ENCODE assay signal across 11 cellular contexts in the genomic region with DNA sequence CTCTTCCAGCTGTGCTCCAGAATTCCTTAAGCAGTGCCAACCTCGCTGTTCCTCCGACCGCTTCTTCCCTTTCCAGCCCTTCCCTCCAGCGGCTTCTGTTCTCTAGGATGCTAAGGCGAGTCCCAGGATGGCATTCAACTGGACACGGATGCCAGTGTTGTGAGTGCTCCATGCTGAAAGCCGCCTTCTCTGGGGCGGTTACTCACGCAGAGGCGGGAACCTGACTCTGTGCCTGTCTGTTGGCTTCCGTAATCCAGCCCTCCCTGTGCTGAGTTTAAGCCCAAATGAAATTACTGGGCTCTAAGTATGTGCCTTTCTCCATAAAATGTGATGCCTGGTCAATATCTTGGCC. TPM values are rescaled to one million over a fixed set of nuclear protein-coding genes. Genes with fewer than 3 reads are reported as not detected.
DNase-seq lines count a peak whose midpoint lies in the region; ATAC-seq and TF ChIP-seq lines count a peak whose summit lies in the region.
"Had no signal": no experiment of that assay in that cellular context is flagged by ENCODE, and none has a peak within 500 bp of the region (broad histone marks: within the 10 kb centered on the region; RNA-seq: fewer than 3 reads in every experiment).

No MANE protein-coding gene starts in this region.

- TF ChIP-seq CTCF in Peyer's patch (IDR thresholded peaks at IDR 0.05), result no peak
- TF ChIP-seq CTCF in fibroblast of pulmonary artery (IDR thresholded peaks at IDR 0.05; ENCODE audit: low read length, missing control alignments), result no peak
- TF ChIP-seq CTCF in upper lobe of right lung (IDR thresholded peaks at IDR 0.05), result no peak

- ATAC-seq in upper lobe of right lung, result no peak
- ATAC-seq in naive thymus-derived CD8-positive, alpha-beta T cell, result no peak
- no peak for ATAC-seq in activated T-helper 17 cell treated with anti-CD3 and anti-CD28 coated beads, Interleukin-2, amount 50 U/mL, for 72 hours (replicated peaks)
- ATAC-seq in HG03439 (IDR thresholded peaks at IDR 0.05; ENCODE audit: unreplicated experiment), result no peak
- ATAC-seq: T-cell had no signal

- TF ChIP-seq POLR2A in Peyer's patch (IDR thresholded peaks at IDR 0.05), result no peak

- H3K27ac Mint-ChIP-seq in naive thymus-derived CD8-positive, alpha-beta T cell, result no peak overlapping the region
- H3K27ac Mint-ChIP-seq in activated T-helper 17 cell treated with anti-CD3 and anti-CD28 coated beads, Interleukin-2, amount 50 U/mL, for 72 hours, result no peak overlapping the region
- H3K27ac Mint-ChIP-seq: activated naive CD8-positive, alpha-beta T cell treated with anti-CD3 and anti-CD28 coated beads for 36 hours; T-cell had no signal

- peaks cover 0 to 22% (median 9%) of the 10 kb centered on the region in 9 donors for H3K9me3 Mint-ChIP-seq in naive thymus-derived CD8-positive, alpha-beta T cell
- H3K9me3 Mint-ChIP-seq in activated T-helper 17 cell treated with anti-CD3 and anti-CD28 coated beads, Interleukin-2, amount 50 U/mL, for 72 hours, result peaks cover 7% of the 10 kb centered on the region

- H3K9me3 ChIP-seq in Peyer's patch (peaks cover 0 to 6% (median 0%) of the 10 kb centered on the region in 4 donors), muscle layer of duodenum (ENCODE audit: control insufficient read depth in 1 of 2, low read length in 2 of 2) (no peaks in the 10 kb centered on the region), upper lobe of right lung (no peaks in the 10 kb centered on the region)

- H3K27ac ChIP-seq in Peyer's patch, result peak overlapping the region in 3 of 4 donors; percentile 17 to 81 (median 21)
- peak overlapping the region; percentile 77 for H3K27ac ChIP-seq in muscle layer of duodenum (ENCODE audit: low read length)
- H3K27ac ChIP-seq in upper lobe of right lung, result peak overlapping the region; percentile 36

- H3K4me1 ChIP-seq in Peyer's patch, result peaks cover 0 to 34% (median 0%) of the 10 kb centered on the region in 4 donors
- peaks cover 8 to 54% of the 10 kb centered on the region in 2 donors for H3K4me1 ChIP-seq in muscle layer of duodenum (ENCODE audit: control insufficient read depth in 1 of 2, insufficient read depth in 2 of 2, low read length in 2 of 2)
- H3K4me1 ChIP-seq in upper lobe of right lung, result peaks cover 11% of the 10 kb centered on the region

- H3K27me3 ChIP-seq in Peyer's patch (no peaks in the 10 kb centered on the region), muscle layer of duodenum (ENCODE audit: low read depth, low read length) (no peaks in the 10 kb centered on the region), upper lobe of right lung (no peaks in the 10 kb centered on the region)

- peaks cover 0 to 18% (median 2%) of the 10 kb centered on the region in 5 donors for H3K27me3 Mint-ChIP-seq in naive thymus-derived CD8-positive, alpha-beta T cell
- H3K27me3 Mint-ChIP-seq in activated T-helper 17 cell treated with anti-CD3 and anti-CD28 coated beads, Interleukin-2, amount 50 U/mL, for 72 hours, result peaks cover 3% of the 10 kb centered on the region

- H3K36me3 ChIP-seq in Peyer's patch, result no peaks in the 10 kb centered on the region
- no peaks in the 10 kb centered on the region for H3K36me3 ChIP-seq in muscle layer of duodenum (ENCODE audit: control insufficient read depth in 1 of 2, insufficient read depth in 2 of 2, low read length in 2 of 2)
- H3K36me3 ChIP-seq in upper lobe of right lung, result no peaks in the 10 kb centered on the region

- intact Hi-C loops in upper lobe of right lung (cut with DNase I), result no loop called here

- peak in 1 of 3 donors; percentile 46 for DNase-seq in Peyer's patch
- peak; percentile 79 for DNase-seq in fibroblast of pulmonary artery (ENCODE audit: low read depth)
- peak; percentile 37 for DNase-seq in upper lobe of right lung
- DNase-seq in naive thymus-derived CD8-positive, alpha-beta T cell, result no peak
- no peak for DNase-seq in NCI-H146 (lab: John Stamatoyannopoulos, UW)
- DNase-seq: activated naive CD8-positive, alpha-beta T cell treated with anti-CD3 and anti-CD28 coated beads for 36 hours; NCI-H526 treated with DMSO at 0.1 percent for 48 hours; T-cell had no signal

- H3K4me3 ChIP-seq in Peyer's patch, result no peak overlapping the region
- no peak overlapping the region for H3K4me3 ChIP-seq in fibroblast of pulmonary artery (replicated peaks; ENCODE audit: low read depth, low read length)
- no peak overlapping the region for H3K4me3 ChIP-seq in muscle layer of duodenum (ENCODE audit: low read depth in 1 of 2, low read length in 2 of 2)
- no peak overlapping the region for H3K4me3 ChIP-seq in upper lobe of right lung

- no peak overlapping the region for H3K4me3 Mint-ChIP-seq in naive thymus-derived CD8-positive, alpha-beta T cell
- no peak overlapping the region for H3K4me3 Mint-ChIP-seq in activated T-helper 17 cell treated with anti-CD3 and anti-CD28 coated beads, Interleukin-2, amount 50 U/mL, for 72 hours
- H3K4me3 Mint-ChIP-seq: activated naive CD8-positive, alpha-beta T cell treated with anti-CD3 and anti-CD28 coated beads for 36 hours; T-cell had no signal

- POLR2A ChIA-PET in naive thymus-derived CD8-positive, alpha-beta T cell (lab: Charles Lee), result no interaction called here

- peaks cover 0 to 4% (median 4%) of the 10 kb centered on the region in 3 donors for H3K36me3 Mint-ChIP-seq in naive thymus-derived CD8-positive, alpha-beta T cell
- H3K36me3 Mint-ChIP-seq in activated T-helper 17 cell treated with anti-CD3 and anti-CD28 coated beads, Interleukin-2, amount 50 U/mL, for 72 hours (ENCODE audit: low read depth), result no peaks in the 10 kb centered on the region
- H3K36me3 Mint-ChIP-seq: activated naive CD8-positive, alpha-beta T cell treated with anti-CD3 and anti-CD28 coated beads for 36 hours; T-cell had no signal

- H3K4me1 Mint-ChIP-seq in naive thymus-derived CD8-positive, alpha-beta T cell, result peaks cover 0 to 4% (median 0%) of the 10 kb centered on the region in 4 donors
- peaks cover 4% of the 10 kb centered on the region for H3K4me1 Mint-ChIP-seq in activated T-helper 17 cell treated with anti-CD3 and anti-CD28 coated beads, Interleukin-2, amount 50 U/mL, for 72 hours
- H3K4me1 Mint-ChIP-seq: activated naive CD8-positive, alpha-beta T cell treated with anti-CD3 and anti-CD28 coated beads for 36 hours; T-cell had no signal

RNA-seq across cellular contexts. Expression of a gene that starts 20.2 kb away (rescaled TPM):
- total RNA-seq in Peyer's patch (10 to 100 TPM in 2 of 4 donors, 1 to 10 TPM in 2; 4.9 to 97.4 (median 11.9) TPM), upper lobe of right lung (37.8 TPM)
- total RNA-seq in naive thymus-derived CD8-positive, alpha-beta T cell, result under 1 TPM in 1 of 2 experiments, not detected in 1; 0.26 TPM
- not detected for polyA plus RNA-seq in naive thymus-derived CD8-positive, alpha-beta T cell
- total RNA-seq in activated T-helper 17 cell treated with anti-CD3 and anti-CD28 coated beads, Interleukin-2, amount 50 U/mL, for 72 hours, result 1 to 10 TPM in 1 of 2 donors, under 1 TPM in 1; 0.50 to 1.3 TPM

Comparison
In these comparisons a context has a peak if more than half of its experiments do, and no peak if none do; other contexts are left out.
1. DNase-seq: peak in fibroblast of pulmonary artery (single experiment) and upper lobe of right lung (single experiment); none in naive thymus-derived CD8-positive, alpha-beta T cell (0 of 10) and NCI-H146 (single experiment).
2. H3K27ac ChIP-seq: peak in every context shown above with its lines; median percentile 77 in muscle layer of duodenum; 36 in upper lobe of right lung; 21 in Peyer's patch.